1 cellular context compared by ENCODE assay signal in genomic region chr1:46603858-46604549, GRCh38.
TF ChIP-seq lines count a peak whose summit lies in the region.

Gene MKNK1 (minus strand): TSS chr1:46604268. CDS start chr1:46583327, 20,941 bp downstream.

TF ChIP-seq in HEK293, 187 proteins besides CTCF, POLR2A, EP300 and RAD21 (continued from another document):
- TF ChIP-seq ZNF362 (tag by site-specific recombination; IDR thresholded peaks at IDR 0.05) (no peak), ZNF777 (tag by site-specific recombination; IDR thresholded peaks at IDR 0.05; ENCODE audit: borderline replicate concordance) (no peak), ZBTB26 (tag by site-specific recombination; optimal IDR thresholded peaks at IDR 0.05) (peak; percentile 95), ZNF658 (tag by site-specific recombination; IDR thresholded peaks at IDR 0.05) (no peak), ZBTB49 (tag by site-specific recombination; IDR thresholded peaks at IDR 0.05; ENCODE audit: low read depth) (no peak), SETDB1 (IDR thresholded peaks at IDR 0.05; ENCODE audit: insufficient read length, low read length) (no peak), ZNF501 (tag by site-specific recombination; IDR thresholded peaks at IDR 0.05) (peak; percentile 74; the same call in 1 of the 2 replicates), ZNF423 (tag by site-specific recombination; IDR thresholded peaks at IDR 0.05) (no peak), KLF9 (tag by site-specific recombination; IDR thresholded peaks at IDR 0.05; ENCODE audit: low read depth) (peak; percentile 65; the same call in 1 of the 2 replicates), IKZF3 (tag by site-specific recombination; IDR thresholded peaks at IDR 0.05) (peak; percentile 38; the same call in 1 of the 2 replicates), ZBTB17 (tag by site-specific recombination; IDR thresholded peaks at IDR 0.05) (peak; percentile 83), ZNF677 (tag by site-specific recombination; IDR thresholded peaks at IDR 0.05) (no peak), ZNF350 (tag by site-specific recombination; IDR thresholded peaks at IDR 0.05) (no peak), ZNF133 (tag by site-specific recombination; IDR thresholded peaks at IDR 0.05) (no peak), GLIS1 (tag by site-specific recombination; IDR thresholded peaks at IDR 0.05) (peak; percentile 70), ZNF621 (tag by site-specific recombination; IDR thresholded peaks at IDR 0.05) (no peak), ZEB2 (tag by site-specific recombination; IDR thresholded peaks at IDR 0.05) (no peak; the same call in none of the 2 replicates), ZIC2 (tag by site-specific recombination; IDR thresholded peaks at IDR 0.05) (no peak), ZNF398 (tag by site-specific recombination; IDR thresholded peaks at IDR 0.05) (no peak), ZNF549 (tag by site-specific recombination; IDR thresholded peaks at IDR 0.05) (no peak), ZNF19 (tag by site-specific recombination; IDR thresholded peaks at IDR 0.05; ENCODE audit: low read depth) (no peak), GLIS2 (tag by site-specific recombination; IDR thresholded peaks at IDR 0.05) (peak; percentile 92), ZNF529 (tag by site-specific recombination; IDR thresholded peaks at IDR 0.05; ENCODE audit: insufficient replicate concordance) (no peak), ZNF639 (tag by site-specific recombination; IDR thresholded peaks at IDR 0.05) (no peak), ZNF664 (tag by site-specific recombination; IDR thresholded peaks at IDR 0.05) (no peak), ZXDB (tag by site-specific recombination; IDR thresholded peaks at IDR 0.05) (peak; percentile 62; the same call in 1 of the 2 replicates), ZNF391 (tag by site-specific recombination; IDR thresholded peaks at IDR 0.05; ENCODE audit: borderline replicate concordance, low read depth) (no peak), ZSCAN5A (tag by site-specific recombination; IDR thresholded peaks at IDR 0.05) (no peak), ZNF214 (tag by site-specific recombination; IDR thresholded peaks at IDR 0.05; ENCODE audit: borderline replicate concordance) (no peak), ZNF335 (tag by site-specific recombination; conservative IDR thresholded peaks at IDR 0.05) (peak; percentile 68), ZNF155 (tag by site-specific recombination; IDR thresholded peaks at IDR 0.05) (no peak), ZNF692 (tag by site-specific recombination; IDR thresholded peaks at IDR 0.05) (peak; percentile 46; the same call in 1 of the 2 replicates), ZNF366 (tag by site-specific recombination; conservative IDR thresholded peaks at IDR 0.05) (peak; percentile 72), GFI1B (tag by site-specific recombination; IDR thresholded peaks at IDR 0.05) (no peak), SALL2 (tag by site-specific recombination; IDR thresholded peaks at IDR 0.05; ENCODE audit: borderline replicate concordance) (no peak), PRDM4 (tag by site-specific recombination; IDR thresholded peaks at IDR 0.05) (no peak), OVOL3 (tag by site-specific recombination; IDR thresholded peaks at IDR 0.05) (no peak), MEIS1 (CRISPR knock-in tag; IDR thresholded peaks at IDR 0.05; ENCODE audit: borderline replicate concordance) (no peak), ZNF416 (tag by site-specific recombination; IDR thresholded peaks at IDR 0.05) (no peak), ZNF280C (tag by site-specific recombination; IDR thresholded peaks at IDR 0.05) (no peak), ZFP37 (tag by site-specific recombination; IDR thresholded peaks at IDR 0.05) (peak; percentile 19; the same call in 1 of the 2 replicates), ZNF140 (tag by site-specific recombination; IDR thresholded peaks at IDR 0.05) (no peak), ZNF544 (tag by site-specific recombination; IDR thresholded peaks at IDR 0.05) (no peak), EGR2 (tag by site-specific recombination; IDR thresholded peaks at IDR 0.05; ENCODE audit: low read depth) (peak; percentile 45; the same call in 1 of the 2 replicates), ZNF624 (tag by site-specific recombination; IDR thresholded peaks at IDR 0.05) (no peak), ZNF792 (tag by site-specific recombination; IDR thresholded peaks at IDR 0.05) (no peak), ZSCAN30 (tag by site-specific recombination; IDR thresholded peaks at IDR 0.05) (peak; percentile 64; the same call in 1 of the 2 replicates)
TF ChIP-seq in HEK293: peak in this region for 31.
